7 cellular contexts compared by ENCODE assay signal in genomic region chr11:71088314-71089215, GRCh38.
DNase-seq lines count a peak whose midpoint lies in the region; ATAC-seq, FAIRE-seq and TF ChIP-seq lines count a peak whose summit lies in the region.
"Not testable (repeated sequence)": the region's sequence is repeated elsewhere in the genome, so short reads cannot be mapped to it uniquely, and the experiment has no call there.

No MANE protein-coding gene starts in this region.

- not testable (repeated sequence) for TF ChIP-seq RAD21 in HepG2 (CRISPR knock-in tag; IDR thresholded peaks at IDR 0.05)

- CTCF ChIA-PET in HepG2 (lab: Yijun Ruan, JAX; ENCODE audit: low intra/inter-chr PET ratio, low total read pairs): not testable (repeated sequence)

- H4K20me1 ChIP-seq in BLaER1: not testable (repeated sequence)
- peaks cover 19% of the 10 kb centered on the region for H4K20me1 ChIP-seq in HepG2 (ENCODE audit: insufficient read depth, low read length)

- not testable (repeated sequence) for TF ChIP-seq CTCF in GM13977 (IDR thresholded peaks at IDR 0.05; ENCODE audit: extremely low read depth, insufficient read depth, missing control alignments); GM20000 (IDR thresholded peaks at IDR 0.05; ENCODE audit: extremely low read depth, missing control alignments); HepG2 (CRISPR knock-in tag; IDR thresholded peaks at IDR 0.05)

- not testable (repeated sequence) for H3K27ac ChIP-seq in BLaER1; HepG2 (ENCODE audit: extremely low read length, insufficient read depth, low read length)

- not testable (repeated sequence) for TF ChIP-seq POLR2A in HepG2 (IDR thresholded peaks at IDR 0.05; ENCODE audit: insufficient read depth in 1 of 2, low read depth in 2 of 2, low read length in 2 of 2)

- not testable (repeated sequence) for BruUV-seq in HepG2 (replicated peaks; lab: Mats Ljungman, UMichigan)

- 93% methylated on average over 17 of the region's 20 CpGs for WGBS in HepG2 (ENCODE audit: low lambda C conversion rate)

- TF ChIP-seq EP300 in HepG2 (IDR thresholded peaks at IDR 0.05; ENCODE audit: low read depth in 2 of 2, low read length in 2 of 2); HepG2 (CRISPR knock-in tag; IDR thresholded peaks at IDR 0.05; ENCODE audit: borderline replicate concordance): not testable (repeated sequence)

- DNase-seq in GM13977 (ENCODE audit: low spot score): peak; percentile 39
- DNase-seq in GM20000 (ENCODE audit: low spot score): peak; percentile 37
- DNase-seq in HepG2 (ENCODE audit: low spot score): not testable (repeated sequence)

- H3K9me3 ChIP-seq in BLaER1; HepG2 (ENCODE audit: low read length): not testable (repeated sequence)

- FAIRE-seq in HepG2 (lab: Jason Lieb, UNC): not testable (repeated sequence)

- 0 out of 2 replicates have a peak overlapping the region, but pooled peaks have one; percentile 34 for H3K4me2 ChIP-seq in BLaER1
- H3K4me2 ChIP-seq in HepG2 (ENCODE audit: low read depth, low read length): not testable (repeated sequence)

- intact Hi-C loops in HepG2 (cut with micrococcal nuclease; ENCODE audit: unreplicated experiment): not testable (repeated sequence)

- not testable (repeated sequence) for H2AFZ ChIP-seq in HepG2 (ENCODE audit: low read length)

- POLR2A ChIA-PET in HepG2 (lab: Yijun Ruan, JAX): not testable (repeated sequence)

- in situ Hi-C loops in GM13977 (cut with MboI; ENCODE audit: low pct_unique_long_range_greater_than_20kb, low sequenced_read_pairs, unreplicated experiment); HepG2 (cut with HindIII; ENCODE audit: extremely low pct_ligation_motif_present, low pct_unique_long_range_greater_than_20kb): not testable (repeated sequence)

- not testable (repeated sequence) for H3K27me3 ChIP-seq in BLaER1; HepG2 (ENCODE audit: control insufficient read depth in 1 of 2, insufficient read depth in 2 of 2, low read length in 2 of 2)

- H3K4me3 ChIP-seq in BLaER1; HepG2 (replicated peaks in 1 of 3; ENCODE audit: insufficient read depth in 1 of 3, low read depth in 2 of 3, low read length in 3 of 3): not testable (repeated sequence)

- ATAC-seq in GM21825 (IDR thresholded peaks at IDR 0.05; ENCODE audit: unreplicated experiment) (peak; percentile 67), HG02981 (IDR thresholded peaks at IDR 0.05; ENCODE audit: unreplicated experiment) (peak; percentile 65), HG03442 (IDR thresholded peaks at IDR 0.05; ENCODE audit: unreplicated experiment) (peak; percentile 49)
- not testable (repeated sequence) for ATAC-seq in HepG2

- not testable (repeated sequence) for H3K36me3 ChIP-seq in BLaER1
- peaks cover 35 to 53% of the 10 kb centered on the region in 2 experiments for H3K36me3 ChIP-seq in HepG2 (replicated peaks in 1 of 2; ENCODE audit: control insufficient read depth in 1 of 2, insufficient read depth in 2 of 2, low read length in 2 of 2)

- H3K79me2 ChIP-seq in HepG2 (ENCODE audit: insufficient read depth, low read length): not testable (repeated sequence)

- H3K4me1 ChIP-seq in BLaER1; HepG2 (ENCODE audit: insufficient read depth, low read length): not testable (repeated sequence)

- H3K9ac ChIP-seq in BLaER1; HepG2 (ENCODE audit: insufficient read depth, low read depth, low read length): not testable (repeated sequence)

TF ChIP-seq in HepG2, 621 proteins besides CTCF, POLR2A, EP300 and RAD21:
- TF ChIP-seq SKI (IDR thresholded peaks at IDR 0.05; ENCODE audit: partially characterized antibody) (peak; percentile 65), RARA (CRISPR knock-in tag; IDR thresholded peaks at IDR 0.05) (peak; percentile 60), TBL1XR1 (IDR thresholded peaks at IDR 0.05; ENCODE audit: borderline replicate concordance, low read length, partially characterized antibody) (peak; percentile 57), NCOR1 (IDR thresholded peaks at IDR 0.05; ENCODE audit: borderline replicate concordance, low read length) (peak; percentile 82; the same call in 1 of the 2 replicates), RXRA (CRISPR knock-in tag; IDR thresholded peaks at IDR 0.05) (peak; percentile 54; the same call in 1 of the 2 replicates)
